Comparison of ENCODE assay signal across 8 cellular contexts in genomic region chr5:98929982-98930355, GRCh38. TPM values are rescaled to one million over a fixed set of nuclear protein-coding genes. Genes with fewer than 3 reads are reported as not detected.
DNase-seq lines count a peak whose midpoint lies in the region; ATAC-seq and TF ChIP-seq lines count a peak whose summit lies in the region.

No MANE protein-coding gene starts in this region.

- peak overlapping the region; percentile 99 for H3K27ac ChIP-seq in BLaER1
- H3K27ac ChIP-seq in Karpas-422 (ENCODE audit: low read length), result no peak overlapping the region
- H3K27ac ChIP-seq in coronary artery, result peak overlapping the region; percentile 99

- DNase-seq in Karpas-422 (no peak), coronary artery (ENCODE audit: low spot score) (no peak), natural killer cell (peak; percentile 22), EL (no peak)
- DNase-seq in stimulated activated naive CD4-positive, alpha-beta T cell treated with Interleukin-2 at 50 U/mL for 16 hours (lab: John Stamatoyannopoulos, UW), result no peak

- H3K4me1 Mint-ChIP-seq in natural killer cell, result peaks cover 44 to 52% of the 10 kb centered on the region in 2 donors

- H3K9ac ChIP-seq in BLaER1 (peak overlapping the region; percentile 98), Karpas-422 (ENCODE audit: low read length) (peak overlapping the region; percentile 99)

- intact Hi-C loops in natural killer cell (cut with micrococcal nuclease), result loop anchor here (1.0 to 10.0 kb wide), 5 partner anchors 24 to 1993 kb away; partner anchors contain the start of genes LNPEP, RGMB and ST8SIA4

- H3K36me3 Mint-ChIP-seq in natural killer cell, result no peaks in the 10 kb centered on the region

- peak overlapping the region; percentile 97 to 98 for H3K27ac Mint-ChIP-seq in natural killer cell

- H3K4me3 ChIP-seq in BLaER1 (peak overlapping the region; percentile 96), Karpas-422 (ENCODE audit: low read length) (peak overlapping the region; percentile 98), coronary artery (peak overlapping the region; percentile 98)

- no peak for TF ChIP-seq CTCF in coronary artery (IDR thresholded peaks at IDR 0.05)
- TF ChIP-seq CTCF in natural killer cell (IDR thresholded peaks at IDR 0.05), result no peak

- H3K27me3 Mint-ChIP-seq in natural killer cell (ENCODE audit: low read depth in 2 of 2), result no peaks in the 10 kb centered on the region

- H3K9me3 ChIP-seq in BLaER1 (no peaks in the 10 kb centered on the region), Karpas-422 (ENCODE audit: low read length) (no peaks in the 10 kb centered on the region)

- peaks cover 9% of the 10 kb centered on the region for H3K36me3 ChIP-seq in BLaER1
- H3K36me3 ChIP-seq in Karpas-422 (ENCODE audit: insufficient read depth, low read length), result peaks cover 17% of the 10 kb centered on the region; the same call in 1 of the 2 replicates

- no peaks in the 10 kb centered on the region for H3K9me2 ChIP-seq in Karpas-422 (replicated peaks; ENCODE audit: insufficient read depth, low read length)

- H3K27me3 ChIP-seq in BLaER1 (no peaks in the 10 kb centered on the region), Karpas-422 (ENCODE audit: low read length) (no peaks in the 10 kb centered on the region)

- no peak overlapping the region for H2AFZ ChIP-seq in Karpas-422 (ENCODE audit: low read length)

- peaks cover 47% of the 10 kb centered on the region for H3K79me2 ChIP-seq in Karpas-422 (ENCODE audit: low read length)

- H3K4me2 ChIP-seq in BLaER1, result peak overlapping the region; percentile 85
- H3K4me2 ChIP-seq in Karpas-422 (ENCODE audit: low read depth, low read length, poor library complexity, severe bottlenecking), result peak overlapping the region; percentile 82

- peak overlapping the region; percentile 96 for H3K4me3 Mint-ChIP-seq in natural killer cell

- H4K20me1 ChIP-seq in BLaER1, result peaks cover 56% of the 10 kb centered on the region
- H4K20me1 ChIP-seq in Karpas-422 (ENCODE audit: insufficient read depth, low read depth, low read length), result peaks cover 34% of the 10 kb centered on the region

- H3K4me1 ChIP-seq in BLaER1, result peaks cover 55% of the 10 kb centered on the region
- peaks cover 33% of the 10 kb centered on the region for H3K4me1 ChIP-seq in Karpas-422 (ENCODE audit: low read length)

- ATAC-seq in natural killer cell (no peak), HG03280 (IDR thresholded peaks at IDR 0.05; ENCODE audit: unreplicated experiment) (no peak), HG02973 (IDR thresholded peaks at IDR 0.05; ENCODE audit: unreplicated experiment) (no peak)

- no peaks in the 10 kb centered on the region for H3K9me3 Mint-ChIP-seq in natural killer cell

RNA-seq across cellular contexts. Expression of gene CHD1, which starts 1.2 kb away (rescaled TPM):
- total RNA-seq in Karpas-422 (2014; rRNA removed; shearing (Covaris generic); ENCODE audit: low replicate concordance), result 36.8 and 61.2 TPM in 2 replicates
- 100 to 1,000 TPM; 116 to 127 (median 117) TPM for total RNA-seq in natural killer cell
